In genomic region chr19:21912654-21913053, GRCh38 we compare ENCODE assay signal across 28 cellular contexts.
DNase-seq lines count a peak whose midpoint lies in the region; ATAC-seq and TF ChIP-seq lines count a peak whose summit lies in the region.
"Had no signal": no experiment of that assay in that cellular context is flagged by ENCODE, and none has a peak within 500 bp of the region (broad histone marks: within the 10 kb centered on the region; RNA-seq: fewer than 3 reads in every experiment).

No MANE protein-coding gene starts in this region.

- CTCF ChIA-PET in SK-N-SH (lab: Yijun Ruan, JAX), result no interaction called here

- no peaks in the 10 kb centered on the region for H4K20me1 ChIP-seq in SK-N-SH (ENCODE audit: insufficient read depth)

- no peaks in the 10 kb centered on the region for H3K36me3 ChIP-seq in SK-N-SH (replicated peaks in 1 of 2; ENCODE audit: control insufficient read depth in 1 of 2, insufficient read depth in 2 of 2, low read length in 1 of 2)
- H3K36me3 ChIP-seq: brain microvascular endothelial cell, left ventricle myocardium inferior had no signal

- H3K27ac ChIP-seq in C4-2B, result no peak overlapping the region
- H3K27ac ChIP-seq in SK-N-SH (ENCODE audit: low read depth in 2 of 2, low read length in 1 of 2), result no peak overlapping the region
- H3K27ac ChIP-seq: brain microvascular endothelial cell, left ventricle myocardium inferior had no signal

- DNase-seq in NB4 (ENCODE audit: low read depth), result peak; percentile 33
- DNase-seq in RPMI8226, result peak; percentile 23
- DNase-seq in midbrain (lab: John Stamatoyannopoulos, UW), result no peak
- no peak for DNase-seq in SK-N-SH
- DNase-seq in T-helper 1 cell, result no peak
- DNase-seq: ACHN; activated CD4-positive, alpha-beta T cell treated with anti-CD3 and anti-CD28 coated beads for 48 hours; activated T-cell treated with anti-CD3 and anti-CD28 coated beads for 4 hours; amniotic stem cell; brain microvascular endothelial cell; cerebellar nuclear complex; dermis blood vessel endothelial cell; DMS79; HCEC 1CT; head of caudate nucleus; IMR-90; left ventricle myocardium inferior; mesenchymal stem cell; NCI-H2029 treated with DMSO at 0.1 percent for 48 hours; NCI-H774; SIG-M5; stimulated activated naive CD4-positive, alpha-beta T cell; SW 1271; T-helper 9 cell had no signal

- H3K4me3 ChIP-seq in NB4 (ENCODE audit: low read depth, low read length), result no peak overlapping the region
- H3K4me3 ChIP-seq in SK-N-SH (ENCODE audit: low read depth in 2 of 2, low read length in 1 of 2), result no peak overlapping the region
- H3K4me3 ChIP-seq: left ventricle myocardium inferior had no signal

- ATAC-seq in GM19452 (IDR thresholded peaks at IDR 0.05; ENCODE audit: unreplicated experiment), result no peak
- ATAC-seq: esophagus mucosa had no signal

- WGBS in SK-N-SH (ENCODE audit: low lambda C conversion rate), result 58% methylated on average over 2 of the region's 2 CpGs

- H3K27me3 ChIP-seq in SK-N-SH (ENCODE audit: insufficient read depth), result no peaks in the 10 kb centered on the region
- H3K27me3 ChIP-seq: brain microvascular endothelial cell had no signal

- no peak for TF ChIP-seq POLR2A in NB4 (IDR thresholded peaks at IDR 0.05; ENCODE audit: extremely low read depth, insufficient read length)

- H3K9ac ChIP-seq in SK-N-SH, result no peak overlapping the region

- TF ChIP-seq EP300 in SK-N-SH (IDR thresholded peaks at IDR 0.05; ENCODE audit: borderline replicate concordance in 1 of 2, low read depth in 1 of 2, low read length in 1 of 2), result no peak

- H3F3A ChIP-seq in SK-N-SH (replicated peaks; ENCODE audit: insufficient read depth), result no peaks in the 10 kb centered on the region

- H3K9me3 ChIP-seq in SK-N-SH, result no peaks in the 10 kb centered on the region

- TF ChIP-seq CTCF in C4-2B (conservative IDR thresholded peaks at IDR 0.05) (peak; percentile 11; the same call in 1 of the 2 replicates), GM12873 (IDR thresholded peaks at IDR 0.05; ENCODE audit: insufficient read depth, low read depth, low read length, missing control alignments) (peak; percentile 33), NB4 (IDR thresholded peaks at IDR 0.05; ENCODE audit: low read depth, low read length) (peak; percentile 46), SK-N-SH (IDR thresholded peaks at IDR 0.05) (no peak)

- no peak overlapping the region for H3K4me2 ChIP-seq in SK-N-SH

- H2AFZ ChIP-seq in SK-N-SH (ENCODE audit: low read depth), result no peak overlapping the region

- no peaks in the 10 kb centered on the region for H3K9me2 ChIP-seq in SK-N-SH

- POLR2A ChIA-PET in SK-N-SH (lab: Yijun Ruan, JAX), result no interaction called here

- no peaks in the 10 kb centered on the region for H3K79me2 ChIP-seq in SK-N-SH (ENCODE audit: insufficient read depth)

- no peaks in the 10 kb centered on the region for H3K4me1 ChIP-seq in SK-N-SH (ENCODE audit: control insufficient read depth in 1 of 2, insufficient read depth in 2 of 2, low read depth in 1 of 2, low read length in 1 of 2)
- H3K4me1 ChIP-seq: left ventricle myocardium inferior had no signal

- no peak for TF ChIP-seq RAD21 in SK-N-SH (IDR thresholded peaks at IDR 0.05; ENCODE audit: low read length)

TF ChIP-seq in SK-N-SH, 30 proteins besides CTCF, POLR2A, EP300 and RAD21:
- TF ChIP-seq GATA2 (CRISPR knock-in tag; IDR thresholded peaks at IDR 0.05) (no peak), RXRA (IDR thresholded peaks at IDR 0.05; ENCODE audit: borderline replicate concordance, low read depth) (no peak), SMC3 (IDR thresholded peaks at IDR 0.05; ENCODE audit: low read depth, low read length) (no peak), USF2 (IDR thresholded peaks at IDR 0.05; ENCODE audit: borderline replicate concordance, low read depth, low read length) (no peak), FOXM1 (IDR thresholded peaks at IDR 0.05; ENCODE audit: low read depth) (no peak), FOSL2 (IDR thresholded peaks at IDR 0.05; ENCODE audit: borderline replicate concordance, low read depth) (no peak), POLR2AphosphoS5 (IDR thresholded peaks at IDR 0.05; ENCODE audit: low read depth, low read length) (no peak), TEAD4 (IDR thresholded peaks at IDR 0.05; ENCODE audit: borderline replicate concordance, insufficient read depth) (no peak), ZBTB33 (IDR thresholded peaks at IDR 0.05; ENCODE audit: borderline replicate concordance, low read depth) (no peak), JUND (IDR thresholded peaks at IDR 0.05) (no peak), GABPA (IDR thresholded peaks at IDR 0.05; ENCODE audit: low read depth) (no peak), REST (IDR thresholded peaks at IDR 0.05; ENCODE audit: low read depth, low read length) (no peak), MAX (IDR thresholded peaks at IDR 0.05; ENCODE audit: low read depth) (no peak), USF1 (IDR thresholded peaks at IDR 0.05; ENCODE audit: borderline replicate concordance, low read depth) (no peak), MXI1 (IDR thresholded peaks at IDR 0.05; ENCODE audit: low read depth, low read length) (no peak), TCF12 (IDR thresholded peaks at IDR 0.05) (no peak), IRF3 (IDR thresholded peaks at IDR 0.05; ENCODE audit: low read depth, low read length) (no peak), MEF2A (IDR thresholded peaks at IDR 0.05; ENCODE audit: borderline replicate concordance, low read depth) (no peak), EZH2phosphoT487 (IDR thresholded peaks at IDR 0.05; ENCODE audit: borderline replicate concordance, low read depth) (no peak)

Comparison
In these comparisons a context has a peak if more than half of its experiments do, and no peak if none do; other contexts are left out.
1. DNase-seq: peak in NB4 (single experiment) and RPMI8226 (single experiment); none in midbrain (single experiment), SK-N-SH (single experiment) and T-helper 1 cell (0 of 5).